27 cellular contexts compared by ENCODE assay signal in genomic region chr3:178522200-178523052, GRCh38. TPM values are rescaled to one million over a fixed set of nuclear protein-coding genes. Genes with fewer than 3 reads are reported as not detected.
A peak's percentile ranks its signal among the peaks of the same experiment; 100 is the strongest.
DNase-seq lines count a peak whose midpoint lies in the region; ATAC-seq and TF ChIP-seq lines count a peak whose summit lies in the region.
"Had no signal": no experiment of that assay in that cellular context is flagged by ENCODE, and none has a peak within 500 bp of the region (broad histone marks: within the 10 kb centered on the region; RNA-seq: fewer than 3 reads in every experiment).

No MANE protein-coding gene starts in this region.

- no peaks in the 10 kb centered on the region for H4K20me1 ChIP-seq in MM.1S (ENCODE audit: insufficient read depth, low read length)

- ATAC-seq in GM18868 (IDR thresholded peaks at IDR 0.05; ENCODE audit: unreplicated experiment) (peak; percentile 19), HG03095 (IDR thresholded peaks at IDR 0.05; ENCODE audit: unreplicated experiment) (no peak), HG02763 (IDR thresholded peaks at IDR 0.05; ENCODE audit: unreplicated experiment) (no peak)
- ATAC-seq: activated naive CD4-positive, alpha-beta T cell treated with anti-CD3 and anti-CD28 coated beads, Interleukin-2, amount 50 U/mL, for 72 hours; lower lobe of right lung; naive thymus-derived CD4-positive, alpha-beta T cell; sciatic nerve; WTC11 had no signal

- in situ Hi-C loops in Caki2 (cut with HindIII; ENCODE audit: low pct_unique_long_range_greater_than_20kb, low sequenced_read_pairs), result no loop called here

- TF ChIP-seq CTCF in MM.1S (IDR thresholded peaks at IDR 0.05; ENCODE audit: low read length), result no peak

- peak overlapping the region; percentile 4; the same call in 1 of the 2 replicates for H3K4me2 ChIP-seq in MM.1S (ENCODE audit: low read depth, low read length)

- no peaks in the 10 kb centered on the region for H3K27me3 ChIP-seq in MM.1S (replicated peaks; ENCODE audit: insufficient read depth, low read length)

- DNase-seq in Caki2 (ENCODE audit: low read depth) (peak; percentile 20), MM.1S (peak; percentile 94), RPMI8226 (peak; percentile 63), anterior cingulate cortex (lab: John Stamatoyannopoulos, UW) (no peak)
- DNase-seq: activated CD4-positive, alpha-beta T cell treated with anti-CD3 and anti-CD28 coated beads, Interleukin-2, amount 10 ng/mL, durations not matched to agents 7 days and 5 days; CD8-positive, alpha-beta memory T cell; DMS 273 treated with DMSO at 0.1 percent for 48 hours; effector CD4-positive, alpha-beta T cell; GOT3; hypothalamus; lower lobe of right lung; naive thymus-derived CD4-positive, alpha-beta T cell; NCI-H1930; stimulated activated CD8-positive, alpha-beta memory T cell treated with anti-CD3 and anti-CD28 coated beads, Interleukin-4, amount 100 ng/mL, for 48 hours had no signal

- H3K27ac ChIP-seq in MM.1S (ENCODE audit: low read length), result peak overlapping the region; percentile 58
- H3K27ac ChIP-seq: lower lobe of right lung, prostate gland, SK-N-MC, thoracic aorta had no signal

- H3K36me3 ChIP-seq in MM.1S (replicated peaks; ENCODE audit: insufficient read depth, low read length), result no peaks in the 10 kb centered on the region
- H3K36me3 ChIP-seq: lower lobe of right lung, prostate gland, thoracic aorta had no signal

- no peaks in the 10 kb centered on the region for H3K79me2 ChIP-seq in MM.1S (ENCODE audit: low read length)

- no peaks in the 10 kb centered on the region for H3K9me2 ChIP-seq in MM.1S (replicated peaks; ENCODE audit: insufficient read depth, low read length)

- no peaks in the 10 kb centered on the region for H3K9me3 ChIP-seq in MM.1S (replicated peaks; ENCODE audit: insufficient read depth, low read length)
- H3K9me3 ChIP-seq: lower lobe of right lung, prostate gland, thoracic aorta had no signal

- H3K4me1 ChIP-seq in MM.1S (ENCODE audit: low read length), result peaks cover 54% of the 10 kb centered on the region
- H3K4me1 ChIP-seq: lower lobe of right lung, prostate gland had no signal

- peak overlapping the region; percentile 35 for H2AFZ ChIP-seq in MM.1S (ENCODE audit: low read length)

- H3F3A ChIP-seq in MM.1S (ENCODE audit: insufficient read depth, low read length), result peaks cover 31% of the 10 kb centered on the region

- H3K9ac ChIP-seq in MM.1S (ENCODE audit: low read length), result no peak overlapping the region

- H3K4me3 ChIP-seq in MM.1S (ENCODE audit: low read length), result no peak overlapping the region
- H3K4me3 ChIP-seq: lower lobe of right lung, prostate gland, SK-N-MC, thoracic aorta had no signal

RNA-seq across cellular contexts. Expression of gene KCNMB2, which starts 13.8 kb away (rescaled TPM):
- total RNA-seq in Caki2 (2014; rRNA removed; shearing (Covaris generic); ENCODE audit: low replicate concordance), result not detected in 2 replicates
- total RNA-seq: A673; activated CD4-positive, alpha-beta T cell treated with anti-CD3 and anti-CD28 coated beads, Interleukin-2, amount 10 ng/mL, durations not matched to agents 7 days and 5 days; activated CD8-positive, alpha-beta memory T cell treated with anti-CD3 and anti-CD28 coated beads for 36 hours; activated naive CD4-positive, alpha-beta T cell treated with anti-CD3 and anti-CD28 coated beads, Interleukin-2, amount 50 U/mL, for 72 hours; CD8-positive, alpha-beta memory T cell; LHCN-M2; naive thymus-derived CD4-positive, alpha-beta T cell; sciatic nerve; T-helper 1 cell treated with Interleukin-12 subunit alpha and Interleukin-12 subunit beta and Interleukin-4 antibody, amounts not matched to agents 30 ng/mL and 1 ng/mL, for 36 hours; thoracic aorta; WTC11 had no signal

Comparison
In these comparisons a context has a peak if more than half of its experiments do, and no peak if none do; other contexts are left out.
1. DNase-seq: peak in Caki2 (single experiment), MM.1S (single experiment) and RPMI8226 (single experiment); none in anterior cingulate cortex (0 of 58).